In genomic region chrX:1536712-1537030, GRCh38 we compare ENCODE assay signal across 9 cellular contexts. TPM values are rescaled to one million over a fixed set of nuclear protein-coding genes. Genes with fewer than 3 reads are reported as not detected.
DNase-seq lines count a peak whose midpoint lies in the region; ATAC-seq and TF ChIP-seq lines count a peak whose summit lies in the region.
"Had no signal": no experiment of that assay in that cellular context is flagged by ENCODE, and none has a peak within 500 bp of the region (broad histone marks: within the 10 kb centered on the region; RNA-seq: fewer than 3 reads in every experiment).

No MANE protein-coding gene starts in this region.

- H3K23ac ChIP-seq in mesenchymal stem cell (ENCODE audit: low read length in 2 of 2) = no peak overlapping the region

- no peak overlapping the region for H2BK15ac ChIP-seq in mesenchymal stem cell (ENCODE audit: low read depth, poor library complexity, severe bottlenecking)

- H3K27ac ChIP-seq in prostate gland = peak overlapping the region in 1 of 2 donors; percentile 5
- no peak overlapping the region for H3K27ac ChIP-seq in mesenchymal stem cell (ENCODE audit: low read length, poor library complexity, severe bottlenecking)

- no peak overlapping the region for H3K18ac ChIP-seq in mesenchymal stem cell (ENCODE audit: low read depth in 1 of 2, low read length in 2 of 2)

- H3K4me1 ChIP-seq in prostate gland (replicated peaks) (no peaks in the 10 kb centered on the region), mesenchymal stem cell (ENCODE audit: control insufficient read depth, insufficient read depth, low read depth, low read length) (no peaks in the 10 kb centered on the region)

- H2AK5ac ChIP-seq in mesenchymal stem cell (ENCODE audit: low read length, severe bottlenecking) = no peak overlapping the region

- no peak overlapping the region for H2BK120ac ChIP-seq in mesenchymal stem cell (ENCODE audit: low read depth, low read length)

- no peak overlapping the region for H4K8ac ChIP-seq in mesenchymal stem cell (ENCODE audit: low read length)

- peak overlapping the region; percentile 92 to 93 for H3K4me3 Mint-ChIP-seq in activated T-cell treated with anti-CD3 and anti-CD28 coated beads, Interleukin-2, amount 50 U/mL, for 72 hours

- no peak overlapping the region for H3K9ac ChIP-seq in mesenchymal stem cell (ENCODE audit: low read length)

- no peak for TF ChIP-seq CTCF in prostate gland (IDR thresholded peaks at IDR 0.05)

- no peak overlapping the region for H3K4me2 ChIP-seq in mesenchymal stem cell (ENCODE audit: low read length, poor library complexity, severe bottlenecking)

- H2BK5ac ChIP-seq in mesenchymal stem cell (ENCODE audit: low read depth, low read length, poor library complexity, severe bottlenecking) = no peak overlapping the region

- no peaks in the 10 kb centered on the region for H3K9me3 ChIP-seq in prostate gland
- no peaks in the 10 kb centered on the region for H3K9me3 ChIP-seq in mesenchymal stem cell (ENCODE audit: control insufficient read depth, low read length)

- 73% methylated on average over 17 of the region's 17 CpGs for WGBS in prostate gland
- 89% methylated on average over 17 of the region's 17 CpGs for WGBS in mesenchymal stem cell

- DNase-seq in activated T-cell treated with anti-CD3 and anti-CD28 coated beads, Interleukin-2, amount 50 U/mL, for 72 hours = peak in 1 of 2 donors; percentile 49
- DNase-seq in prostate gland (ENCODE audit: low spot score) = no peak
- DNase-seq in NCI-H1092 (lab: John Stamatoyannopoulos, UW) = no peak
- no peak for DNase-seq in stimulated activated CD4-positive, alpha-beta T cell treated with anti-CD3 and anti-CD28 coated beads, Interleukin-4, amount 100 ng/mL, for 24 hours
- no peak for DNase-seq in mesenchymal stem cell
- no peak for DNase-seq in A172 (ENCODE audit: low spot score)
- DNase-seq: NCI-H1436 had no signal

- H4K91ac ChIP-seq in mesenchymal stem cell (ENCODE audit: low read length) = no peak overlapping the region

- H3K14ac ChIP-seq in mesenchymal stem cell (ENCODE audit: low read length in 2 of 2) = no peak overlapping the region

- intact Hi-C loops in prostate gland (cut with DNase I) = no loop called here

- no peaks in the 10 kb centered on the region for H3K9me3 Mint-ChIP-seq in activated T-cell treated with anti-CD3 and anti-CD28 coated beads, Interleukin-2, amount 50 U/mL, for 72 hours

- H3K4me3 ChIP-seq in prostate gland (peak overlapping the region; percentile 2 to 10), mesenchymal stem cell (ENCODE audit: insufficient read depth in 1 of 2, low read depth in 1 of 2, low read length in 2 of 2) (no peak overlapping the region)

- H3K4me1 Mint-ChIP-seq in activated T-cell treated with anti-CD3 and anti-CD28 coated beads, Interleukin-2, amount 50 U/mL, for 72 hours (ENCODE audit: low read depth) = peaks cover 24% of the 10 kb centered on the region

- TF ChIP-seq POLR2A in GM18505 (IDR thresholded peaks at IDR 0.05; ENCODE audit: borderline replicate concordance, extremely low read depth, insufficient read depth, insufficient read length) (no peak), prostate gland (IDR thresholded peaks at IDR 0.05) (no peak)

- no peaks in the 10 kb centered on the region for H3K79me1 ChIP-seq in mesenchymal stem cell (replicated peaks; ENCODE audit: low read length, poor library complexity, severe bottlenecking)

- no peak overlapping the region for H3K4ac ChIP-seq in mesenchymal stem cell (ENCODE audit: low read depth in 1 of 2, low read length in 2 of 2)

- peaks cover 7 to 9% of the 10 kb centered on the region in 2 donors for H3K36me3 Mint-ChIP-seq in activated T-cell treated with anti-CD3 and anti-CD28 coated beads, Interleukin-2, amount 50 U/mL, for 72 hours (ENCODE audit: insufficient read depth in 2 of 2)

- H2BK12ac ChIP-seq in mesenchymal stem cell (ENCODE audit: low read length in 2 of 2) = no peak overlapping the region

- no peaks in the 10 kb centered on the region for H3K27me3 ChIP-seq in prostate gland (replicated peaks; ENCODE audit: insufficient read depth)
- H3K27me3 ChIP-seq in mesenchymal stem cell (ENCODE audit: control insufficient read depth in 1 of 2, insufficient read depth in 1 of 2, low read length in 2 of 2) = no peaks in the 10 kb centered on the region

- H3K36me3 ChIP-seq in prostate gland (no peaks in the 10 kb centered on the region), mesenchymal stem cell (ENCODE audit: control insufficient read depth in 1 of 2, insufficient read depth in 2 of 2, low read depth in 1 of 2, low read length in 2 of 2) (no peaks in the 10 kb centered on the region)

- H3K27ac Mint-ChIP-seq in activated T-cell treated with anti-CD3 and anti-CD28 coated beads, Interleukin-2, amount 50 U/mL, for 72 hours = peak overlapping the region; percentile 96

- no peak overlapping the region for H2AFZ ChIP-seq in mesenchymal stem cell (ENCODE audit: low read depth, low read length)

- peak; percentile 21 for ATAC-seq in GM18505 (IDR thresholded peaks at IDR 0.05; ENCODE audit: unreplicated experiment)
- peak; percentile 5 for ATAC-seq in HG02885 (IDR thresholded peaks at IDR 0.05; ENCODE audit: poor library complexity, unreplicated experiment)
- ATAC-seq in activated T-cell treated with anti-CD3 and anti-CD28 coated beads, Interleukin-2, amount 50 U/mL, for 72 hours (replicated peaks in 1 of 2) = peak; percentile 6 to 18

- H3K27me3 Mint-ChIP-seq in activated T-cell treated with anti-CD3 and anti-CD28 coated beads, Interleukin-2, amount 50 U/mL, for 72 hours (ENCODE audit: low read depth) = no peaks in the 10 kb centered on the region

RNA-seq across cellular contexts. Expression of gene P2RY8, which starts 0.3 kb away (rescaled TPM):
- 10 to 100 TPM; 40.1 to 45.7 TPM for total RNA-seq in activated T-cell treated with anti-CD3 and anti-CD28 coated beads, Interleukin-2, amount 50 U/mL, for 72 hours
- 1 to 10 TPM in 1 of 2 donors, under 1 TPM in 1; 0.59 to 1.8 TPM for total RNA-seq in prostate gland
- not detected for polyA plus RNA-seq in mesenchymal stem cell (2013, experiment 1 of 2)
- not detected for polyA plus RNA-seq in mesenchymal stem cell (2013, experiment 2 of 2)
- total RNA-seq in A172 (2014; rRNA removed; shearing (Covaris generic)) = not detected in 2 replicates

RNA-seq across cellular contexts. Expression of gene AKAP17A, which starts 54.7 kb away (rescaled TPM):
- total RNA-seq in activated T-cell treated with anti-CD3 and anti-CD28 coated beads, Interleukin-2, amount 50 U/mL, for 72 hours = 10 to 100 TPM; 71.6 to 73.9 TPM
- total RNA-seq in prostate gland = 10 to 100 TPM; 45.5 to 97.7 TPM
- 24.2 TPM for polyA plus RNA-seq in mesenchymal stem cell (2013, experiment 1 of 2)
- polyA plus RNA-seq in mesenchymal stem cell (2013, experiment 2 of 2) = 23.7 TPM
- total RNA-seq in A172 (2014; rRNA removed; shearing (Covaris generic)) = 31.6 and 42.9 TPM in 2 replicates

Comparison
In these comparisons a context has a peak if more than half of its experiments do, and no peak if none do; other contexts are left out.
1. H3K4me3 ChIP-seq: peak in prostate gland (2 of 2); none in mesenchymal stem cell (0 of 2).
2. RNA of gene P2RY8, which starts 0.3 kb away (total RNA-seq): 40.1 to 45.7 TPM in activated T-cell treated with anti-CD3 and anti-CD28 coated beads, Interleukin-2, amount 50 U/mL, for 72 hours; 0.59 to 1.8 TPM in prostate gland and not detected in A172; every median in the first group is over 10 times any median in the second.
3. Peak in every context shown above with its lines, with median percentiles within 50 percentile points of each other: ATAC-seq.